ENCODE assay signal across 7 cellular contexts in genomic region chr3:184812845-184813157, GRCh38. TPM values are rescaled to one million over a fixed set of nuclear protein-coding genes. Genes with fewer than 3 reads are reported as not detected.
DNase-seq lines count a peak whose midpoint lies in the region; ATAC-seq and TF ChIP-seq lines count a peak whose summit lies in the region.

No MANE protein-coding gene starts in this region.

- H3K36me3 ChIP-seq in subcutaneous abdominal adipose tissue (ENCODE audit: control insufficient read depth in 5 of 5, insufficient read depth in 5 of 5, low read length in 5 of 5): peaks cover 0 to 8% (median 2%) of the 10 kb centered on the region in 5 donors

- no peaks in the 10 kb centered on the region for H3K27me3 ChIP-seq in subcutaneous abdominal adipose tissue (ENCODE audit: control insufficient read depth in 5 of 5, insufficient read depth in 4 of 5, low read length in 5 of 5)

- DNase-seq in islet precursor cell (peak; percentile 66), erythroblast (lab: John Stamatoyannopoulos, UW) (no peak)

- peaks cover 23% of the 10 kb centered on the region for H3K36me3 Mint-ChIP-seq in activated T-helper 17 cell treated with anti-CD3 and anti-CD28 coated beads, Interleukin-2, amount 50 U/mL, for 72 hours (ENCODE audit: low read depth)

- H3K9ac ChIP-seq in subcutaneous abdominal adipose tissue (ENCODE audit: low read length in 5 of 5): peak overlapping the region in 4 of 5 donors; percentile 81 to 92 (median 88)

- peaks cover 4 to 21% (median 20%) of the 10 kb centered on the region in 5 donors for H3K4me1 ChIP-seq in subcutaneous abdominal adipose tissue (ENCODE audit: control insufficient read depth in 5 of 5, insufficient read depth in 5 of 5, low read length in 5 of 5)

- H3K4me3 ChIP-seq in subcutaneous abdominal adipose tissue (ENCODE audit: low read depth in 1 of 5, low read length in 5 of 5): peak overlapping the region; percentile 89 to 94 (median 92)

- no peak overlapping the region for H3K27ac ChIP-seq in subcutaneous abdominal adipose tissue (ENCODE audit: low read depth, low read length)

- ATAC-seq in HG02840 (IDR thresholded peaks at IDR 0.05; ENCODE audit: low FRiP score, unreplicated experiment) (peak; percentile 2), GM18505 (IDR thresholded peaks at IDR 0.05; ENCODE audit: unreplicated experiment) (no peak), GM19395 (IDR thresholded peaks at IDR 0.05; ENCODE audit: unreplicated experiment) (no peak)
- no peak for ATAC-seq in activated T-helper 17 cell treated with anti-CD3 and anti-CD28 coated beads, Interleukin-2, amount 50 U/mL, for 72 hours (replicated peaks)

- peak overlapping the region; percentile 97 for H3K27ac Mint-ChIP-seq in activated T-helper 17 cell treated with anti-CD3 and anti-CD28 coated beads, Interleukin-2, amount 50 U/mL, for 72 hours

- H3K4me3 Mint-ChIP-seq in activated T-helper 17 cell treated with anti-CD3 and anti-CD28 coated beads, Interleukin-2, amount 50 U/mL, for 72 hours: peak overlapping the region; percentile 88

- H3K27me3 Mint-ChIP-seq in activated T-helper 17 cell treated with anti-CD3 and anti-CD28 coated beads, Interleukin-2, amount 50 U/mL, for 72 hours: no peaks in the 10 kb centered on the region

- H3K9me3 Mint-ChIP-seq in activated T-helper 17 cell treated with anti-CD3 and anti-CD28 coated beads, Interleukin-2, amount 50 U/mL, for 72 hours: no peaks in the 10 kb centered on the region

- H3K9me3 ChIP-seq in subcutaneous abdominal adipose tissue (ENCODE audit: control insufficient read depth in 5 of 5, low read length in 5 of 5): no peaks in the 10 kb centered on the region

- H3K4me1 Mint-ChIP-seq in activated T-helper 17 cell treated with anti-CD3 and anti-CD28 coated beads, Interleukin-2, amount 50 U/mL, for 72 hours: peaks cover 31% of the 10 kb centered on the region

- TF ChIP-seq POLR2A in erythroblast (IDR thresholded peaks at IDR 0.05; ENCODE audit: low read length): no peak
- TF ChIP-seq POLR2A in GM18505 (IDR thresholded peaks at IDR 0.05; ENCODE audit: borderline replicate concordance, extremely low read depth, insufficient read depth, insufficient read length): no peak

RNA-seq across cellular contexts. Expression of gene VPS8, which starts 0.8 kb away (rescaled TPM):
- 10 to 100 TPM; 43.7 to 73.6 TPM for total RNA-seq in activated T-helper 17 cell treated with anti-CD3 and anti-CD28 coated beads, Interleukin-2, amount 50 U/mL, for 72 hours
